Comparison of ENCODE assay signal across 9 cellular contexts in the genomic region with DNA sequence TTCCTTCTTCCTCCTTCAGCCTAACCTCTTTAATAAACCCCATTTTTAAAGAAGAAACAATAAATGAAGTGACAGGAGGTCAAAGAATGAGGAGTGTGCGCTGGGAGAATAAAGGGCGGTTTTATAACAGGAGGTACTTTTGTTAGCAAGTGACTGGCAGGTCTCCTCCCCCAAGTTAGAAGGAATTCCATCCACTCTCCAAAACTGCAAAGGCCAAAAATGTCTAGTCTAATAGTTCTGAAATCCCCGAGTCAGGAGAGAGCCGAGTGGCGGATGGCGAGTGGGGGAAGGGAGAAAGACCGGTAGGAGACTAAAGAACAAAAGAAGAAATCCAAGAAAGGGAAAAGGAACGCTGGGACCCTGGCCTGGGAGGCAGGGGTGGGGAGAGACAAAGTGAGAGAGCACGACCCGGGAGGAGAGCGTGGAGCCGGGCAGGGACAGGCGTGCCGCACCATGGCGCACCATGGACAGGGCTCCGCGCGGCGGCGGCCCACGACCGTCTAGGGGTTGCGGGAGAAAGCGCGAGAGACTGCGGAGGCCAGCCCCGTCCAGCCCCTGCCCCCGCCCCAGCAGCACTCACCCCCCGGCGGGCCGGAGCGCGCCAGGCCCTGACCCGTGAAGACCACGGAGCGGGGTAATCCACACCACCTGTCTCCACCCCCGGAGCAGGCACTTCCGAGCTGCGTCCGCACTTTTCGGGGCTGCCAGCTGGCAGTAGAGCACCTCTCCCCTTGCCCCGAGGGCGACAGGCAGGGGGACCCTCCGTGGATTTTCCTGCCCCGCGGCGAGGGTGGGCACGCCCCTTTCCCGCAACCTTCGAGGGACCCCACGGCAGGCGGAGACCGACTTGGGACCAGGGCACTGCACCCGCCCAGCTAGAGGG. TPM values are rescaled to one million over a fixed set of nuclear protein-coding genes. Genes with fewer than 3 reads are reported as not detected.
DNase-seq lines count a peak whose midpoint lies in the region; ATAC-seq lines count a peak whose summit lies in the region.
"Had no signal": no experiment of that assay in that cellular context is flagged by ENCODE, and none has a peak within 500 bp of the region (broad histone marks: within the 10 kb centered on the region; RNA-seq: fewer than 3 reads in every experiment).

No MANE protein-coding gene starts in this region.

- peak overlapping the region; percentile 65 for H3K4me3 Mint-ChIP-seq in central memory CD8-positive, alpha-beta T cell

- H3K4me3 ChIP-seq in HUES6 (ENCODE audit: low read depth, low read length) = peak overlapping the region; percentile 94

- peak overlapping the region; percentile 85 for H3K9ac ChIP-seq in HUES6 (ENCODE audit: low read length)

- peaks cover 28% of the 10 kb centered on the region for H3K27me3 ChIP-seq in HUES6 (ENCODE audit: control insufficient read depth, insufficient read depth, low read length)

- H3K27ac Mint-ChIP-seq in central memory CD8-positive, alpha-beta T cell (ENCODE audit: low read depth) = no peak overlapping the region

- peaks cover 10% of the 10 kb centered on the region for H3K4me1 Mint-ChIP-seq in central memory CD8-positive, alpha-beta T cell

- no peaks in the 10 kb centered on the region for H3K36me3 Mint-ChIP-seq in central memory CD8-positive, alpha-beta T cell (ENCODE audit: insufficient read depth)

- no peak for ATAC-seq in central memory CD8-positive, alpha-beta T cell (replicated peaks; ENCODE audit: extremely low read depth, poor library complexity, severe bottlenecking)
- ATAC-seq in left lobe of liver (peak; percentile 57), GM19395 (IDR thresholded peaks at IDR 0.05; ENCODE audit: unreplicated experiment) (no peak), HG03457 (IDR thresholded peaks at IDR 0.05; ENCODE audit: unreplicated experiment) (no peak)

- H3K27me3 Mint-ChIP-seq in central memory CD8-positive, alpha-beta T cell = peaks cover 40% of the 10 kb centered on the region

- H3K4me1 ChIP-seq in HUES6 (ENCODE audit: control insufficient read depth, insufficient read depth, low read length) = peaks cover 26% of the 10 kb centered on the region

- H3K27ac ChIP-seq in HUES6 (ENCODE audit: low read depth, low read length) = no peak overlapping the region; the same call in 1 of the 2 replicates
- H3K27ac ChIP-seq: epithelial cell of prostate had no signal

- H3K9me3 ChIP-seq in HUES6 (ENCODE audit: control insufficient read depth, insufficient read depth, low read depth, low read length) = no peaks in the 10 kb centered on the region

- no peaks in the 10 kb centered on the region for H3K9me3 Mint-ChIP-seq in central memory CD8-positive, alpha-beta T cell

- DNase-seq in Ammon's horn (ENCODE audit: low spot score) = peak; percentile 51
- no peak for DNase-seq in central memory CD8-positive, alpha-beta T cell (ENCODE audit: low spot score in 2 of 2)
- DNase-seq in left lobe of liver (ENCODE audit: low spot score) = peak; percentile 68
- DNase-seq in NCI-H1694 (lab: John Stamatoyannopoulos, UW) = no peak
- DNase-seq in GDM1 (lab: John Stamatoyannopoulos, UW) = no peak

- H3K36me3 ChIP-seq in HUES6 (ENCODE audit: control insufficient read depth, insufficient read depth, low read length) = no peaks in the 10 kb centered on the region

RNA-seq across cellular contexts. Expression of gene CDH2, which starts 1.6 kb away (rescaled TPM):
- 34.2 TPM for total RNA-seq in left lobe of liver

Comparison
In these comparisons a context has a peak if more than half of its experiments do, and no peak if none do; other contexts are left out.
1. DNase-seq: peak in Ammon's horn (single experiment) and left lobe of liver (single experiment); none in central memory CD8-positive, alpha-beta T cell (0 of 2), NCI-H1694 (single experiment) and GDM1 (single experiment).